17 cellular contexts compared by ENCODE assay signal in the genomic region with DNA sequence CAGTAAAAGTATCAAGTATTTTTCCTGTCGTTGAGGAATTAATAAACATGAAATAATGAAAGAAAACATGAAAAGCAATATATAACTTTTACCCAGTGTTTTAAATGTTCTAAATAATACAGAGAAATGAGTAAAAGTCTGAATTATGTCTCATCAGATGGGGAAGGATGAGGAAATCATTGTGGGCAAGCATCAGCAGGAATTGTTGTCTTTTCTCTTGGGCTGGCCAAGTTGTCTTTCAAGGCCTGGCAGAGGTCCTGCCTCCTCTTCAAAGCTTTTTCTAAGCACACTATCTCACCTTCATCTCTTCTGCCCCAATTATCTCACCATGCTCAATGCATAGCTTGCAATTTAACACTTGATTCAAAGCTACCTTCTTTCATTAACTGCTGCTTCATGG.
"Had no signal": no experiment of that assay in that cellular context is flagged by ENCODE, and none has a peak within 500 bp of the region (broad histone marks: within the 10 kb centered on the region; RNA-seq: fewer than 3 reads in every experiment).

No MANE protein-coding gene starts in this region.

- H3K27me3 ChIP-seq: ascending aorta, esophagus muscularis mucosa, hepatocyte, ovary, thyroid gland, vagina had no signal

- H3K79me2 ChIP-seq: hepatocyte had no signal

- H3K4me2 ChIP-seq: hepatocyte had no signal

- DNase-seq: activated CD4-positive, alpha-beta memory T cell treated with anti-CD3 and anti-CD28 coated beads for 36 hours; activated CD4-positive, CD25-positive, alpha-beta regulatory T cell treated with anti-CD3 and anti-CD28 coated beads, Interleukin-2, amount 50 U/mL, for 72 hours; activated gamma-delta T cell; activated naive CD8-positive, alpha-beta T cell treated with anti-CD3 and anti-CD28 coated beads, Interleukin-2, amount 10 ng/mL, durations not matched to agents 7 days and 5 days; activated T-cell treated with anti-CD3 and anti-CD28 coated beads, Interleukin-2, amount 50 U/mL, for 4 hours; cerebellar nuclear complex; dermis blood vessel endothelial cell; endodermal cell; ovary; stimulated activated CD4-positive, alpha-beta T cell treated with anti-CD3 and anti-CD28 coated beads, Interleukin-15, amount 100 ng/mL, for 24 hours; stimulated activated CD4-positive, alpha-beta T cell treated with anti-CD3 and anti-CD28 coated beads, Interleukin-4, amount 100 ng/mL, for 4 hours; T-helper 2 cell; thyroid gland had no signal

- H3K36me3 ChIP-seq: ascending aorta, ovary, thyroid gland, vagina had no signal

- H3K4me3 ChIP-seq: ascending aorta, esophagus muscularis mucosa, hepatocyte, ovary, thyroid gland, vagina had no signal

- H3K4me1 ChIP-seq: ascending aorta, esophagus muscularis mucosa, thyroid gland, vagina had no signal

- H3K27ac ChIP-seq: ascending aorta, esophagus muscularis mucosa, hepatocyte, ovary, thyroid gland, vagina had no signal
